In genomic region chr3:40458473-40458872, GRCh38 we compare ENCODE assay signal across 10 cellular contexts. TPM values are rescaled to one million over a fixed set of nuclear protein-coding genes. Genes with fewer than 3 reads are reported as not detected.
DNase-seq lines count a peak whose midpoint lies in the region; ATAC-seq and TF ChIP-seq lines count a peak whose summit lies in the region.
"Had no signal": no experiment of that assay in that cellular context is flagged by ENCODE, and none has a peak within 500 bp of the region (broad histone marks: within the 10 kb centered on the region; RNA-seq: fewer than 3 reads in every experiment).

No MANE protein-coding gene starts in this region.

- H3K4me1 ChIP-seq in SK-N-SH (ENCODE audit: control insufficient read depth in 1 of 2, insufficient read depth in 2 of 2, low read depth in 1 of 2, low read length in 1 of 2) (peaks cover 0 to 12% of the 10 kb centered on the region in 2 experiments; a peak in 2 of 4 replicates), smooth muscle cell (ENCODE audit: low read depth) (peaks cover 8% of the 10 kb centered on the region)

- WGBS in SK-N-SH (ENCODE audit: low lambda C conversion rate) = 63% methylated on average over 4 of the region's 4 CpGs
- WGBS in smooth muscle cell (ENCODE audit: low lambda C conversion rate) = 72% methylated on average over 4 of the region's 4 CpGs

- ATAC-seq in SK-N-SH treated with all-trans-retinoic acid at 6 μM for 48 hours = no peak

- TF ChIP-seq EP300 in SK-N-SH (IDR thresholded peaks at IDR 0.05; ENCODE audit: borderline replicate concordance in 1 of 2, low read depth in 1 of 2, low read length in 1 of 2) = no peak

- H3K27ac ChIP-seq in SK-N-SH (ENCODE audit: low read depth in 2 of 2, low read length in 1 of 2) (no peak overlapping the region), smooth muscle cell (ENCODE audit: low read depth) (peak overlapping the region; percentile 86)

- H3K4me3 ChIP-seq in SK-N-SH (ENCODE audit: low read depth in 2 of 2, low read length in 1 of 2) = peak overlapping the region; percentile 85 to 97; a peak in 3 of 4 replicates
- H3K4me3 ChIP-seq in WI38 (ENCODE audit: low read depth, low read length) = peak overlapping the region; percentile 87
- peak overlapping the region; percentile 98 to 99 for H3K4me3 ChIP-seq in foreskin fibroblast (ENCODE audit: low read depth in 1 of 2, low read length in 2 of 2)
- H3K4me3 ChIP-seq in smooth muscle cell = peak overlapping the region; percentile 78

- CTCF ChIA-PET in SK-N-SH (lab: Yijun Ruan, JAX) = interaction anchor here (1.0 kb wide), 1 partner anchor 267 kb away, joined by 3 read pairs; no protein-coding TSS in a partner anchor

- H3F3A ChIP-seq in SK-N-SH (replicated peaks; ENCODE audit: insufficient read depth) (peaks cover 23% of the 10 kb centered on the region), smooth muscle cell (ENCODE audit: low read depth) (peaks cover 22% of the 10 kb centered on the region)

- POLR2A ChIA-PET in SK-N-SH (lab: Yijun Ruan, JAX) = interaction anchor here (1.6 to 2.0 kb wide), 2 partner anchors 31 to 66 kb away, joined by 4 to 9 read pairs; partner anchors contain the start of gene ZNF621

- no peaks in the 10 kb centered on the region for H3K9me3 ChIP-seq in SK-N-SH
- no peaks in the 10 kb centered on the region for H3K9me3 ChIP-seq in smooth muscle cell (replicated peaks; ENCODE audit: low read depth)

- peak overlapping the region; percentile 96 for H3K9ac ChIP-seq in SK-N-SH
- peak overlapping the region; percentile 80 for H3K9ac ChIP-seq in smooth muscle cell (ENCODE audit: low read depth)

- H4K20me1 ChIP-seq in SK-N-SH (ENCODE audit: insufficient read depth) (peaks cover 32% of the 10 kb centered on the region), smooth muscle cell (ENCODE audit: low read depth) (peaks cover 42% of the 10 kb centered on the region)

- TF ChIP-seq CTCF in SK-N-SH (IDR thresholded peaks at IDR 0.05) = no peak
- no peak for TF ChIP-seq CTCF in WI38 (IDR thresholded peaks at IDR 0.05; ENCODE audit: low read depth, low read length)
- TF ChIP-seq CTCF in foreskin fibroblast (IDR thresholded peaks at IDR 0.05; ENCODE audit: low read depth, low read length) = no peak
- no peak for TF ChIP-seq CTCF in smooth muscle cell (IDR thresholded peaks at IDR 0.05; ENCODE audit: borderline replicate concordance, insufficient read depth, poor library complexity, severe bottlenecking)

- H3K9me2 ChIP-seq in SK-N-SH = no peaks in the 10 kb centered on the region

- in situ Hi-C loops in G401 (cut with HindIII; ENCODE audit: low sequenced_read_pairs) = no loop called here

- H3K27me3 ChIP-seq in SK-N-SH (ENCODE audit: insufficient read depth) (no peaks in the 10 kb centered on the region), smooth muscle cell (ENCODE audit: low read depth) (no peaks in the 10 kb centered on the region)

- TF ChIP-seq RAD21 in SK-N-SH (IDR thresholded peaks at IDR 0.05; ENCODE audit: low read length) = no peak

- H2AFZ ChIP-seq in SK-N-SH (ENCODE audit: low read depth) (no peak overlapping the region), smooth muscle cell (ENCODE audit: low read depth) (no peak overlapping the region)

- DNase-seq in SK-N-SH = no peak
- no peak for DNase-seq in foreskin fibroblast
- no peak for DNase-seq in smooth muscle cell (lab: John Stamatoyannopoulos, UW; ENCODE audit: unreplicated experiment)
- no peak for DNase-seq in stimulated activated CD4-positive, alpha-beta T cell treated with anti-CD3 and anti-CD28 coated beads, Interleukin-4, amount 100 ng/mL, for 1 hour
- no peak for DNase-seq in G401 (ENCODE audit: low spot score)
- DNase-seq in DMS114 treated with DMSO at 0.1 percent for 48 hours (lab: John Stamatoyannopoulos, UW; ENCODE audit: unreplicated experiment) = no peak
- DNase-seq: 8988T; activated CD4-positive, alpha-beta T cell treated with anti-CD3 and anti-CD28 coated beads, Interleukin-2, amount 50 U/mL, for 1 hour had no signal

- H3K36me3 ChIP-seq in SK-N-SH (replicated peaks in 1 of 2; ENCODE audit: control insufficient read depth in 1 of 2, insufficient read depth in 2 of 2, low read length in 1 of 2) (peaks cover 37 to 49% of the 10 kb centered on the region in 2 experiments), smooth muscle cell (ENCODE audit: low read depth) (no peaks in the 10 kb centered on the region)

- H3K79me2 ChIP-seq in SK-N-SH (ENCODE audit: insufficient read depth) = peaks cover 49% of the 10 kb centered on the region
- peaks cover 23% of the 10 kb centered on the region for H3K79me2 ChIP-seq in smooth muscle cell (ENCODE audit: low read depth)

- H3K4me2 ChIP-seq in SK-N-SH (peak overlapping the region; percentile 97), smooth muscle cell (peak overlapping the region; percentile 93)

TF ChIP-seq in SK-N-SH, 30 proteins besides CTCF, POLR2A, EP300 and RAD21 (continues in another document):
- TF ChIP-seq TEAD4 (IDR thresholded peaks at IDR 0.05; ENCODE audit: borderline replicate concordance, insufficient read depth) (no peak), EZH2phosphoT487 (IDR thresholded peaks at IDR 0.05; ENCODE audit: borderline replicate concordance, low read depth) (no peak), PBX3 (IDR thresholded peaks at IDR 0.05) (no peak), MAX (IDR thresholded peaks at IDR 0.05; ENCODE audit: low read depth) (no peak), RXRA (IDR thresholded peaks at IDR 0.05; ENCODE audit: borderline replicate concordance, low read depth) (no peak), SMC3 (IDR thresholded peaks at IDR 0.05; ENCODE audit: low read depth, low read length) (no peak)

TF ChIP-seq in SK-N-SH treated with all-trans-retinoic acid at 6 μM for 48 hours, 23 proteins besides CTCF, POLR2A, EP300 and RAD21 (continues in another document):
- no peak for TF ChIP-seq ESRRG (CRISPR knock-in tag; IDR thresholded peaks at IDR 0.05)
- no peak for TF ChIP-seq ZNF70 (CRISPR knock-in tag; IDR thresholded peaks at IDR 0.05)
- no peak for TF ChIP-seq GLIS3 (CRISPR knock-in tag; IDR thresholded peaks at IDR 0.05)
- no peak for TF ChIP-seq ISL1 (CRISPR knock-in tag; IDR thresholded peaks at IDR 0.05)
- no peak for TF ChIP-seq ARNTL (CRISPR knock-in tag; IDR thresholded peaks at IDR 0.05; ENCODE audit: borderline replicate concordance, low read depth)
- TF ChIP-seq ZFP3 (CRISPR knock-in tag; IDR thresholded peaks at IDR 0.05) = no peak
- TF ChIP-seq CREB5 (CRISPR knock-in tag; IDR thresholded peaks at IDR 0.05; ENCODE audit: low read depth) = no peak
- TF ChIP-seq CSRNP3 (CRISPR knock-in tag; IDR thresholded peaks at IDR 0.05) = no peak
- no peak for TF ChIP-seq TOX (CRISPR knock-in tag; IDR thresholded peaks at IDR 0.05; ENCODE audit: borderline replicate concordance)
- TF ChIP-seq PPARA (CRISPR knock-in tag; IDR thresholded peaks at IDR 0.05; ENCODE audit: borderline replicate concordance) = no peak
- TF ChIP-seq TCF4 (CRISPR knock-in tag; IDR thresholded peaks at IDR 0.05; ENCODE audit: borderline replicate concordance) = no peak
- no peak for TF ChIP-seq SNAI2 (CRISPR knock-in tag; IDR thresholded peaks at IDR 0.05)
- TF ChIP-seq CSDC2 (CRISPR knock-in tag; IDR thresholded peaks at IDR 0.05) = no peak

RNA-seq across cellular contexts. Expression of gene RPL14, which starts 1.3 kb away (rescaled TPM):
- polyA plus RNA-seq in SK-N-SH (2012; rRNA removed) (361 and 416 TPM in 2 replicates), smooth muscle cell (402 and 403 TPM in 2 replicates)
- polyA plus RNA-seq in SK-N-SH (2012; cell fraction: cytosol; rRNA removed) = 518 and 606 TPM in 2 replicates
- polyA plus RNA-seq in SK-N-SH (2012; cell fraction: nucleus; rRNA removed) = 110 and 114 TPM in 2 replicates
- total RNA-seq in smooth muscle cell = 381 and 396 TPM in 2 replicates
- 174 and 244 TPM in 2 replicates for total RNA-seq in G401 (2014; rRNA removed; shearing (Covaris generic))

RNA-seq across cellular contexts. Expression of gene ZNF619, which starts 18.4 kb away (rescaled TPM):
- polyA plus RNA-seq in SK-N-SH (2012; rRNA removed) (1.6 and 2.4 TPM in 2 replicates), smooth muscle cell (0.70 and 1.1 TPM in 2 replicates)
- 1.4 and 1.7 TPM in 2 replicates for polyA plus RNA-seq in SK-N-SH (2012; cell fraction: cytosol; rRNA removed)
- polyA plus RNA-seq in SK-N-SH (2012; cell fraction: nucleus; rRNA removed) = 2.2 and 3.3 TPM in 2 replicates
- total RNA-seq in smooth muscle cell = 2.5 and 2.7 TPM in 2 replicates
- total RNA-seq in G401 (2014; rRNA removed; shearing (Covaris generic)) = 5.4 and 7.8 TPM in 2 replicates

RNA-seq across cellular contexts. Expression of gene ZNF620, which starts 47.4 kb away (rescaled TPM):
- 2.0 and 2.5 TPM in 2 replicates for polyA plus RNA-seq in SK-N-SH (2012; rRNA removed)
- 2.5 and 2.9 TPM in 2 replicates for polyA plus RNA-seq in SK-N-SH (2012; cell fraction: cytosol; rRNA removed)
- polyA plus RNA-seq in SK-N-SH (2012; cell fraction: nucleus; rRNA removed) = 2.1 and 3.0 TPM in 2 replicates
- 0.58 and 0.99 TPM in 2 replicates for total RNA-seq in smooth muscle cell
- 0.63 and 1.9 TPM in 2 replicates for polyA plus RNA-seq in smooth muscle cell
- 5.4 and 10.0 TPM in 2 replicates for total RNA-seq in G401 (2014; rRNA removed; shearing (Covaris generic))
